In the genomic region with DNA sequence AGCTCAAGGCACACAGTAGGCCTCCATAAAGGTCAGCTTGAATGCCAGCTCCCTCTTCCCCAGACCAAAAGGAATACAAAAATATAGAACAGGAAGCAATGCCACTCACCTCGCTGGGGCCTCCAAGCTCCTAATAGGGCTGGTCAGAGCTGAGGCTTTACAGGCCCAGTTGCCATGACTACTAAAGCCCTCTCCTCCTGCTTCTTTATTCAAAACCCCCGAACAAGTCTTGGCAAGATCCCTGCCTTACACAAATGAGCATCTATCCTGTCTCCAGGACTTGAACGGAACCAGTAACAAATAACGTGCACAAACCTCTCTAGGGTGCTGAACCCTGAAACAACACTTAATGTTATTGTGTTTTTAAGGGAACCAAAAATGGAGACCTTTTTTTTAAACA, we compare ENCODE assay signal across 12 cellular contexts.
DNase-seq lines count a peak whose midpoint lies in the region; ATAC-seq and TF ChIP-seq lines count a peak whose summit lies in the region.
"Had no signal": no experiment of that assay in that cellular context is flagged by ENCODE, and none has a peak within 500 bp of the region (broad histone marks: within the 10 kb centered on the region; RNA-seq: fewer than 3 reads in every experiment).

No MANE protein-coding gene starts in this region.

- H3K36me3 Mint-ChIP-seq in endothelial cell (ENCODE audit: low read depth, unreplicated experiment): no peaks in the 10 kb centered on the region
- H3K36me3 Mint-ChIP-seq in osteocyte (ENCODE audit: unreplicated experiment): peaks cover 2% of the 10 kb centered on the region

- DNase-seq in H7 (peak; percentile 35), NCI-H526 (lab: John Stamatoyannopoulos, UW) (peak; percentile 97), endothelial cell (ENCODE audit: low spot score) (no peak), osteocyte (ENCODE audit: extremely low spot score, unreplicated experiment) (no peak), omental fat pad (ENCODE audit: low spot score) (no peak)
- no peak for DNase-seq in stimulated activated CD4-positive, alpha-beta T cell treated with anti-CD3 and anti-CD28 coated beads, Interleukin-12 subunit alpha, Interleukin-12 subunit beta, amount 100 ng/mL, for 4 hours
- DNase-seq: DMS153, left colon had no signal

- H3K4me3 Mint-ChIP-seq in endothelial cell (ENCODE audit: unreplicated experiment): no peak overlapping the region
- H3K4me3 Mint-ChIP-seq in osteocyte (ENCODE audit: unreplicated experiment): no peak overlapping the region

- peak overlapping the region; percentile 86 for H3K27ac Mint-ChIP-seq in endothelial cell (ENCODE audit: unreplicated experiment)
- peak overlapping the region; percentile 78 for H3K27ac Mint-ChIP-seq in osteocyte (ENCODE audit: unreplicated experiment)

- no peaks in the 10 kb centered on the region; the same call in 1 of the 2 replicates for H3K36me3 ChIP-seq in H7 (replicated peaks; ENCODE audit: control insufficient read depth, insufficient read depth, low read length)
- H3K36me3 ChIP-seq: vagina had no signal

- H3K4me3 ChIP-seq in H7 (ENCODE audit: insufficient read depth, low read depth, low read length): no peak overlapping the region
- H3K4me3 ChIP-seq: vagina had no signal

- H3K9me3 Mint-ChIP-seq in endothelial cell (ENCODE audit: unreplicated experiment) (no peaks in the 10 kb centered on the region), osteocyte (ENCODE audit: unreplicated experiment) (no peaks in the 10 kb centered on the region)

- H3K4me1 Mint-ChIP-seq in endothelial cell (ENCODE audit: unreplicated experiment) (peaks cover 16% of the 10 kb centered on the region), osteocyte (ENCODE audit: unreplicated experiment) (peaks cover 24% of the 10 kb centered on the region)

- ATAC-seq in GM19455 (IDR thresholded peaks at IDR 0.05; ENCODE audit: unreplicated experiment) (no peak), HG03045 (IDR thresholded peaks at IDR 0.05; ENCODE audit: unreplicated experiment) (no peak), omental fat pad (ENCODE audit: low FRiP score) (no peak)
- ATAC-seq: HCT116 had no signal

- no peaks in the 10 kb centered on the region for H3K27me3 ChIP-seq in H7 (ENCODE audit: control insufficient read depth, insufficient read depth, low read length)
- H3K27me3 ChIP-seq: vagina had no signal

- TF ChIP-seq CTCF in endothelial cell (IDR thresholded peaks at IDR 0.05; ENCODE audit: unreplicated experiment) (no peak), osteocyte (IDR thresholded peaks at IDR 0.05) (no peak), omental fat pad (IDR thresholded peaks at IDR 0.05) (no peak)

- H3K27me3 Mint-ChIP-seq in endothelial cell (ENCODE audit: unreplicated experiment) (peaks cover 2% of the 10 kb centered on the region), osteocyte (ENCODE audit: unreplicated experiment) (no peaks in the 10 kb centered on the region)

Comparison
In these comparisons a context has a peak if more than half of its experiments do, and no peak if none do; other contexts are left out.
1. DNase-seq: peak in H7 (single experiment) and NCI-H526 (2 of 2); none in endothelial cell (single experiment), osteocyte (single experiment), stimulated activated CD4-positive, alpha-beta T cell treated with anti-CD3 and anti-CD28 coated beads, Interleukin-12 subunit alpha, Interleukin-12 subunit beta, amount 100 ng/mL, for 4 hours (single experiment) and omental fat pad (single experiment).